In the genomic region with DNA sequence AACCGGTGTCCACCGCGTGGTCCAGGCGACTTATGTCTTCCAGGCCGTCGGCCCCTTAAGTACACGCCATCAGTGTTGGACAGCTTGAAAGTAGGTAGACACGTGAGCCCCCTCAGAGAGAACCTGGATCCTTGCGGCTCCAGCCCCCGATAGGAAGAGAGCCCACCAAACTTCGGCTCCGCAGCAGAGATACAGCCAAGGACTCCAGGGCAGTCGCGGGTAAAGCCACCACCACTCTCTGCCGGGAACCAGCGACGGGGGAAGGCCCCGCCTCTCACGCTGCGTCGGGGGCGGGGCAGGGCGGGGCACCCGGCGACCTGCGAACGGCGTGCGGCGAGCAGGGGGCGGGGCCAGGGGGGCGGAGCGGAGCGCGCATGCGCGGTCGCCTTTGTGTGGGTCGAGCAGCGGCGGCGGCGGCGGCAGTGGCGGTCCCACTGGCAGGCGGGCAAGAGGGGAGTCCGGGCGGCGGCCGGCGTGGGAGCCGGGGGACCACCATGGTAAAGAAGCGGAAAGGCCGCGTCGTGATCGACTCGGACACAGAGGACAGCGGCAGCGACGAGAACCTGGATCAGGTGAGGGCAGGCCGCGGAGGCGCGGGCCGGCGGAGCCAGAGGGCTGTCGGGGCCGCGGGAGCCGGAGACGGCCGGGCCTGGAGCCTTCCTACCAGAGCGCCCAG, we compare ENCODE assay signal across 8 cellular contexts. TPM values are rescaled to one million over a fixed set of nuclear protein-coding genes. Genes with fewer than 3 reads are reported as not detected.
DNase-seq lines count a peak whose midpoint lies in the region; ATAC-seq, FAIRE-seq and TF ChIP-seq lines count a peak whose summit lies in the region.

Gene RTF1, plus strand, starts transcription at position 354 of the 676 bp plus-strand sequence. Its CDS starts 21 bp downstream, at position 375.

- CTCF ChIA-PET in GM10248 (lab: Yijun Ruan, JAX): no interaction called here

- H3K4me3 ChIP-seq in pancreas: peak within 1 kb of the TSS; percentile 93 to 100 (median 98)
- peak within 1 kb of the TSS; percentile 19 to 97 (median 84) for H3K4me3 ChIP-seq in thyroid gland (replicated peaks in 1 of 3)

- peak; percentile 78 to 92 for TF ChIP-seq POLR2A in thyroid gland (IDR thresholded peaks at IDR 0.05)

- ATAC-seq in HG02610 (IDR thresholded peaks at IDR 0.05; ENCODE audit: unreplicated experiment) (peak; percentile 80), Right ventricle myocardium inferior (peak; percentile 98), pancreas (peak; percentile 96 to 99 (median 98))

- DNase-seq in GM10248 (ENCODE audit: extremely low spot score): peak; percentile 98
- peak; percentile 60 for DNase-seq in NCI-H1105 (lab: John Stamatoyannopoulos, UW)
- peak; percentile 38 to 73 for DNase-seq in SW 1271 (lab: John Stamatoyannopoulos, UW)
- DNase-seq in activated naive CD8-positive, alpha-beta T cell treated with anti-CD3 and anti-CD28 coated beads, Interleukin-2, amount 50 U/mL, for 16 hours (ENCODE audit: low read depth, low spot score): peak; percentile 92
- DNase-seq in Right ventricle myocardium inferior (ENCODE audit: missing footprints): peak; percentile 97
- peak; percentile 92 to 100 (median 96) for DNase-seq in pancreas
- peak; percentile 93 to 94 for DNase-seq in thyroid gland

- H3K27me3 ChIP-seq in pancreas: no peaks in the 10 kb centered on the region
- H3K27me3 ChIP-seq in thyroid gland: no peaks in the 10 kb centered on the region

- no peaks in the 10 kb centered on the region for H3K9me3 ChIP-seq in pancreas
- no peaks in the 10 kb centered on the region for H3K9me3 ChIP-seq in thyroid gland

- POLR2A ChIA-PET in GM10248 (lab: Yijun Ruan, JAX): no interaction called here

- 0% methylated on average over 62 to 74 of the region's 74 CpGs for WGBS in pancreas, 2 donors
- 2 to 3% methylated on average over 16 to 27 of the region's 74 CpGs for WGBS in thyroid gland, 2 donors

- TF ChIP-seq CTCF in GM10248 (IDR thresholded peaks at IDR 0.05; ENCODE audit: control extremely low read depth, extremely low read depth, low read depth, missing control alignments) (no peak), pancreas (IDR thresholded peaks at IDR 0.05) (no peak), thyroid gland (IDR thresholded peaks at IDR 0.05) (no peak)

- H3K4me1 ChIP-seq in pancreas (peaks cover 6 to 27% (median 17%) of the 10 kb centered on the region in 3 donors), thyroid gland (peaks cover 15 to 35% of the 10 kb centered on the region in 2 donors)

- FAIRE-seq in pancreas (lab: Jason Lieb, UNC): no peak

- H3K36me3 ChIP-seq in pancreas (no peaks in the 10 kb centered on the region), thyroid gland (no peaks in the 10 kb centered on the region)

- H3K27ac ChIP-seq in pancreas (peak within 1 kb of the TSS; percentile 58 to 77 (median 64)), thyroid gland (peak within 1 kb of the TSS; percentile 72 to 93 (median 83))

- intact Hi-C loops in Right ventricle myocardium inferior (cut with DNase I): no loop called here
- intact Hi-C loops in pancreas (cut with DNase I): no loop called here
- intact Hi-C loops in thyroid gland (cut with DNase I): no loop called here

RNA-seq across cellular contexts. Expression of gene RTF1, which starts in this region (rescaled TPM):
- total RNA-seq in Right ventricle myocardium inferior: 20.9 TPM
- 10 to 100 TPM in 3 of 6 donors, 1 to 10 TPM in 3; 9.0 to 16.1 (median 10.3) TPM for total RNA-seq in pancreas
- polyA plus RNA-seq in pancreas: 10 to 100 TPM in 1 of 2 donors, 1 to 10 TPM in 1; 7.9 to 17.3 TPM
- total RNA-seq in thyroid gland: 10 to 100 TPM; 26.6 to 37.4 (median 35.4) TPM

Comparison
In these comparisons a context has a peak if more than half of its experiments do, and no peak if none do; other contexts are left out.
1. Peak in every context shown above with its lines: DNase-seq, ATAC-seq, H3K4me3 ChIP-seq and H3K27ac ChIP-seq.